1 cellular context compared by ENCODE assay signal in genomic region chr6:122734529-122735203, GRCh38.
TF ChIP-seq lines count a peak whose summit lies in the region.

No MANE protein-coding gene starts in this region.

TF ChIP-seq in H1, 55 proteins besides CTCF, POLR2A, EP300 and RAD21:
- 0 out of 2 replicates have a peak, but pooled peaks have one; percentile 2 for TF ChIP-seq TEAD4 (IDR thresholded peaks at IDR 0.05; ENCODE audit: low read depth, low read length)
- TF ChIP-seq SIX5 (IDR thresholded peaks at IDR 0.05; ENCODE audit: low read depth, low read length) = no peak
- TF ChIP-seq TCF12 (IDR thresholded peaks at IDR 0.05; ENCODE audit: low read depth, low read length) = no peak
- no peak for TF ChIP-seq KDM1A (IDR thresholded peaks at IDR 0.05; ENCODE audit: borderline replicate concordance, low read length)
- TF ChIP-seq, protein P1, sequence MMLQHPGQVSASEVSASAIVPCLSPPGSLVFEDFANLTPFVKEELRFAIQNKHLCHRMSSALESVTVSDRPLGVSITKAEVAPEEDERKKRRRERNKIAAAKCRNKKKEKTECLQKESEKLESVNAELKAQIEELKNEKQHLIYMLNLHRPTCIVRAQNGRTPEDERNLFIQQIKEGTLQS (IDR thresholded peaks at IDR 0.05; ENCODE audit: insufficient read depth, low read depth, low read length) = no peak
- TF ChIP-seq, protein P2, sequence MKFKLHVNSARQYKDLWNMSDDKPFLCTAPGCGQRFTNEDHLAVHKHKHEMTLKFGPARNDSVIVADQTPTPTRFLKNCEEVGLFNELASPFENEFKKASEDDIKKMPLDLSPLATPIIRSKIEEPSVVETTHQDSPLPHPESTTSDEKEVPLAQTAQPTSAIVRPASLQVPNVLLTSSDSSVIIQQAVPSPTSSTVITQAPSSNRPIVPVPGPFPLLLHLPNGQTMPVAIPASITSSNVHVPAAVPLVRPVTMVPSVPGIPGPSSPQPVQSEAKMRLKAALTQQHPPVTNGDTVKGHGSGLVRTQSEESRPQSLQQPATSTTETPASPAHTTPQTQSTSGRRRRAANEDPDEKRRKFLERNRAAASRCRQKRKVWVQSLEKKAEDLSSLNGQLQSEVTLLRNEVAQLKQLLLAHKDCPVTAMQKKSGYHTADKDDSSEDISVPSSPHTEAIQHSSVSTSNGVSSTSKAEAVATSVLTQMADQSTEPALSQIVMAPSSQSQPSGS (IDR thresholded peaks at IDR 0.05; ENCODE audit: low read length) = no peak
